Comparison of ENCODE assay signal across 20 cellular contexts in the genomic region with DNA sequence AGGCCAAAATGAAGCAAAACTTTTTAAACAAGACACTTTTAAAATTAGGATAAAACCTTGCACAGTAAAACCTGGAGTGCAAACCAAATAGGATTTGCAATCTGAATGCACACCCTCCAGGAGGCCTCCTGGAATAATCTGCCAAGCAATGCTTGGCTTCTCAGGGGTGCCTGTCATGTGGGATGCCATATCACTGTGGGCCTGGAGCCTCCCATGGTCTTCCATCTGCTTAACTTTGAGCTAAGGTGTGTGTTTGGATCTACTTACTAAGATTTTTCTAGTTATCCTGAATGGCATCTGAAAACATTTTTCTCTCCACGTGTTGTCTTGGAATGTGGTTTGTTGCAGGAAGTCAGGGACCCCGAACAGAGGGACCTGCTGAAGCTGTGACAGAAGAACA. TPM values are rescaled to one million over a fixed set of nuclear protein-coding genes. Genes with fewer than 3 reads are reported as not detected.
DNase-seq lines count a peak whose midpoint lies in the region; TF ChIP-seq lines count a peak whose summit lies in the region.
"Had no signal": no experiment of that assay in that cellular context is flagged by ENCODE, and none has a peak within 500 bp of the region (broad histone marks: within the 10 kb centered on the region; RNA-seq: fewer than 3 reads in every experiment).

No MANE protein-coding gene starts in this region.

- H3K9me3 Mint-ChIP-seq in HFFc6 = no peaks in the 10 kb centered on the region

- H3K4me1 ChIP-seq in tibial artery = peaks cover 0 to 36% (median 7%) of the 10 kb centered on the region in 4 donors
- H3K4me1 ChIP-seq: A549, Caco-2 had no signal

- H3K27ac Mint-ChIP-seq in HFFc6 = no peak overlapping the region
- H3K27ac Mint-ChIP-seq: B cell; CD4-positive, alpha-beta T cell; CD8-positive, alpha-beta T cell had no signal

- H3K4me3 Mint-ChIP-seq in HFFc6 = no peak overlapping the region
- H3K4me3 Mint-ChIP-seq: B cell; CD4-positive, alpha-beta T cell; CD8-positive, alpha-beta T cell had no signal

- no peaks in the 10 kb centered on the region for H3K4me1 Mint-ChIP-seq in HFFc6 (ENCODE audit: low read depth)
- H3K4me1 Mint-ChIP-seq: B cell had no signal

- TF ChIP-seq CTCF in tibial artery (IDR thresholded peaks at IDR 0.05) (no peak), HFFc6 (IDR thresholded peaks at IDR 0.05) (no peak)

- no peaks in the 10 kb centered on the region for H3K36me3 Mint-ChIP-seq in HFFc6 (ENCODE audit: low read depth)
- H3K36me3 Mint-ChIP-seq: CD8-positive, alpha-beta T cell had no signal

- DNase-seq in NCI-H82 (lab: John Stamatoyannopoulos, UW) = peak; percentile 3
- no peak for DNase-seq in NCI-H82 treated with DMSO at 0.1 percent for 48 hours (lab: John Stamatoyannopoulos, UW; ENCODE audit: unreplicated experiment)
- DNase-seq in cerebellum (ENCODE audit: low spot score) = peak; percentile 35
- no peak for DNase-seq in tibial artery
- DNase-seq in HFFc6 = no peak
- no peak for DNase-seq in glomerular visceral epithelial cell (ENCODE audit: extremely low spot score)
- DNase-seq: AML-193; Calu3; CD4-positive, alpha-beta T cell; CD8-positive, alpha-beta T cell; DMS79 treated with DMSO at 0.1 percent for 48 hours; GDM1 had no signal

- H3K27ac ChIP-seq in tibial artery = peak overlapping the region; percentile 55 to 62
- H3K27ac ChIP-seq: 22Rv1; A549; BLaER1 treated with 17β-estradiol and CSF1 and Interleukin-3, amounts not matched to agents 10 nM and 100 nM; C4-2B had no signal

- no peak overlapping the region for H3K4me3 ChIP-seq in tibial artery
- H3K4me3 ChIP-seq: A549; BLaER1 treated with 17β-estradiol and CSF1 and Interleukin-3, amounts not matched to agents 10 nM and 100 nM; GM12878 had no signal

- intact Hi-C loops in tibial artery (cut with DNase I; ENCODE audit: low total_unique reads) = no loop called here

- no peaks in the 10 kb centered on the region for H3K27me3 ChIP-seq in tibial artery
- H3K27me3 ChIP-seq: BLaER1 treated with 17β-estradiol and CSF1 and Interleukin-3, amounts not matched to agents 10 nM and 100 nM had no signal

- no peaks in the 10 kb centered on the region for H3K9me3 ChIP-seq in tibial artery
- H3K9me3 ChIP-seq: A549 had no signal

- no peaks in the 10 kb centered on the region for H3K36me3 ChIP-seq in tibial artery
- H3K36me3 ChIP-seq: BLaER1 treated with 17β-estradiol and CSF1 and Interleukin-3, amounts not matched to agents 10 nM and 100 nM had no signal

- H3K27me3 Mint-ChIP-seq in HFFc6 (ENCODE audit: insufficient read depth) = no peaks in the 10 kb centered on the region; the same call in 1 of the 2 replicates

RNA-seq across cellular contexts. Expression of a gene that starts 52.1 kb away (rescaled TPM):
- total RNA-seq in cerebellum = 16.2 TPM
- total RNA-seq in HFFc6 (2021; fragmentation: NEBNext Ultra II Directional; extraction: Animal tissue kit (Norgen Biotek cat#: 25700)) = not detected
- total RNA-seq: A172; B cell; Caco-2; Calu3; CD4-positive, alpha-beta T cell; CD8-positive, alpha-beta T cell; GM12878 had no signal

Comparison
In these comparisons a context has a peak if more than half of its experiments do, and no peak if none do; other contexts are left out.
1. DNase-seq: peak in NCI-H82 (single experiment) and cerebellum (single experiment); none in NCI-H82 treated with DMSO at 0.1 percent for 48 hours (single experiment), tibial artery (0 of 2), HFFc6 (single experiment) and glomerular visceral epithelial cell (single experiment).
2. RNA of a gene that starts 52.1 kb away (total RNA-seq): 16.2 TPM in cerebellum (single experiment); not detected in HFFc6; every median in the first group is over 10 times any median in the second.